In the genomic region with DNA sequence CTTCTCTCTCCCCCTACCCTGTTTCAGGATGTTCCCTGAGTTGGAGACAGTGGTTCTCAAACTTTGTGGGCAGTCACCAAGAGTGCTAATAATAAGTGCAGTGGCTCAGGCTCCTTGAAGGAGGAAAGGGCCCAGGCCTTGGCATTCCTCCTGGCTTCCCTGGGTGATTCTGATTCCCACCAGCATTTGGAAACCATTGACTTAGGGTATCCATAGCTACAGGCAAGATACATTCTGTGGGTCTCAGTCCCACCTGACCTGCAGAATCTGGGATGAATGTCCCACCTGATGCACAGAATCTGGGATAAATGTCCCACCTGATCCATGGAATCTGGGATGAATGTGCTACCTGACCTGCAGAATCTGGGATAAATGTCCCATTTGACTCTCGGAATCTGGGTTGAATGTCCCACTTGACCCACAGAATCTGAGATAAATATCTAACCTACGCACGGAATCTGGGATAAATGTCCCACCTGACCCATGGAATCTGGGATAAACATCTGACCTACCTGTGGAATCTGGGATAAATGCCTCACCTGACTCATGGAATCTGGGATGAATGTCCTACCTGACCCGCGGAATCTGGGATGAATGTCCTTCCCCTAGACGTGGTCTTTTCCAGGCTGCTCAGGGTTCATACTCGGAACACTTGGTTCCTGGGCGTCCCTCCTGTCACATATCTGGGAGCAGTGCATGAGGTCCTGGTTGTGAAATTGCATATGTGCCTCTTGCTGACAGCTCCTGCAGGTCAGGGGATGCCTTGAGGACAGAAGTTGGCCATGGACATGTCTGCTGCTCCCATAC, we compare ENCODE assay signal across 19 cellular contexts.
DNase-seq lines count a peak whose midpoint lies in the region; ATAC-seq and TF ChIP-seq lines count a peak whose summit lies in the region.
"Had no signal": no experiment of that assay in that cellular context is flagged by ENCODE, and none has a peak within 500 bp of the region (broad histone marks: within the 10 kb centered on the region; RNA-seq: fewer than 3 reads in every experiment).

No MANE protein-coding gene starts in this region.

- H3K27ac Mint-ChIP-seq in activated CD8-positive, alpha-beta memory T cell treated with anti-CD3 and anti-CD28 coated beads, Interleukin-2, amount 10 ng/mL, durations not matched to agents 7 days and 5 days, result no peak overlapping the region
- no peak overlapping the region for H3K27ac Mint-ChIP-seq in natural killer cell
- H3K27ac Mint-ChIP-seq in natural killer cell treated with Interleukin-12 subunit alpha and Interleukin-12 subunit beta and Interleukin-15 and Interleukin-18, amount 100 ng/mL, for 72 hours, result no peak overlapping the region
- H3K27ac Mint-ChIP-seq: CD14-positive monocyte; CD8-positive, alpha-beta T cell had no signal

- DNase-seq in activated CD8-positive, alpha-beta memory T cell treated with anti-CD3 and anti-CD28 coated beads for 24 hours, result peak; percentile 53
- DNase-seq in activated CD8-positive, alpha-beta memory T cell treated with anti-CD3 and anti-CD28 coated beads, Interleukin-2, amount 10 ng/mL, durations not matched to agents 7 days and 5 days, result no peak
- DNase-seq in natural killer cell (peak; percentile 9), islet precursor cell (peak; percentile 46), vagina (ENCODE audit: extremely low spot score in 2 of 2) (peak; percentile 84 to 86), SW 1271 (lab: John Stamatoyannopoulos, UW) (no peak)
- DNase-seq in natural killer cell treated with Interleukin-12 subunit alpha and Interleukin-12 subunit beta and Interleukin-15 and Interleukin-18, amount 100 ng/mL, for 72 hours (ENCODE audit: low spot score), result no peak
- DNase-seq: CD8-positive, alpha-beta T cell; COR-L47; DMS153; DND-41; GDM1; GM23248; IMR-90 had no signal

- intact Hi-C loops in natural killer cell (cut with micrococcal nuclease) (no loop called here), vagina (cut with DNase I) (loop anchor here (5.0 kb wide), 1 partner anchor 1120 kb away; no protein-coding TSS in a partner anchor)

- TF ChIP-seq POLR2A in vagina (IDR thresholded peaks at IDR 0.05), result no peak

- H3K27ac ChIP-seq in vagina, result no peak overlapping the region
- H3K27ac ChIP-seq: 22Rv1, GM23248, HL-60 had no signal

- no peak overlapping the region for H3K4me3 ChIP-seq in vagina
- H3K4me3 ChIP-seq: GM23248, HAP-1 had no signal

- H3K27me3 ChIP-seq in vagina, result no peaks in the 10 kb centered on the region

- no peaks in the 10 kb centered on the region for H3K4me1 Mint-ChIP-seq in activated CD8-positive, alpha-beta memory T cell treated with anti-CD3 and anti-CD28 coated beads, Interleukin-2, amount 10 ng/mL, durations not matched to agents 7 days and 5 days
- no peaks in the 10 kb centered on the region for H3K4me1 Mint-ChIP-seq in natural killer cell
- no peaks in the 10 kb centered on the region for H3K4me1 Mint-ChIP-seq in natural killer cell treated with Interleukin-12 subunit alpha and Interleukin-12 subunit beta and Interleukin-15 and Interleukin-18, amount 100 ng/mL, for 72 hours (ENCODE audit: low read depth in 2 of 2)
- H3K4me1 Mint-ChIP-seq: CD14-positive monocyte had no signal

- TF ChIP-seq CTCF in natural killer cell (IDR thresholded peaks at IDR 0.05), result no peak
- TF ChIP-seq CTCF in vagina (IDR thresholded peaks at IDR 0.05), result no peak

- H3K27me3 Mint-ChIP-seq in activated CD8-positive, alpha-beta memory T cell treated with anti-CD3 and anti-CD28 coated beads, Interleukin-2, amount 10 ng/mL, durations not matched to agents 7 days and 5 days, result peaks cover 3% of the 10 kb centered on the region
- no peaks in the 10 kb centered on the region for H3K27me3 Mint-ChIP-seq in natural killer cell (ENCODE audit: low read depth in 2 of 2)
- peaks cover 0 to 3% of the 10 kb centered on the region in 2 donors for H3K27me3 Mint-ChIP-seq in natural killer cell treated with Interleukin-12 subunit alpha and Interleukin-12 subunit beta and Interleukin-15 and Interleukin-18, amount 100 ng/mL, for 72 hours

- H3K36me3 Mint-ChIP-seq in activated CD8-positive, alpha-beta memory T cell treated with anti-CD3 and anti-CD28 coated beads, Interleukin-2, amount 10 ng/mL, durations not matched to agents 7 days and 5 days, result no peaks in the 10 kb centered on the region
- H3K36me3 Mint-ChIP-seq in natural killer cell, result no peaks in the 10 kb centered on the region
- H3K36me3 Mint-ChIP-seq in natural killer cell treated with Interleukin-12 subunit alpha and Interleukin-12 subunit beta and Interleukin-15 and Interleukin-18, amount 100 ng/mL, for 72 hours, result no peaks in the 10 kb centered on the region
- H3K36me3 Mint-ChIP-seq: CD14-positive monocyte; CD8-positive, alpha-beta T cell had no signal

- no peaks in the 10 kb centered on the region for H3K4me1 ChIP-seq in vagina
- H3K4me1 ChIP-seq: HAP-1 had no signal

- no peak for ATAC-seq in activated CD8-positive, alpha-beta memory T cell treated with anti-CD3 and anti-CD28 coated beads, Interleukin-2, amount 10 ng/mL, durations not matched to agents 7 days and 5 days
- ATAC-seq in natural killer cell, result no peak
- ATAC-seq in natural killer cell treated with Interleukin-12 subunit alpha and Interleukin-12 subunit beta and Interleukin-15 and Interleukin-18, amount 100 ng/mL, for 72 hours, result no peak
- ATAC-seq in GM18520 (IDR thresholded peaks at IDR 0.05; ENCODE audit: unreplicated experiment), result no peak
- ATAC-seq: CD8-positive, alpha-beta T cell had no signal

- no peaks in the 10 kb centered on the region for H3K9me3 Mint-ChIP-seq in activated CD8-positive, alpha-beta memory T cell treated with anti-CD3 and anti-CD28 coated beads, Interleukin-2, amount 10 ng/mL, durations not matched to agents 7 days and 5 days (ENCODE audit: low read depth)
- H3K9me3 Mint-ChIP-seq in natural killer cell, result no peaks in the 10 kb centered on the region
- no peaks in the 10 kb centered on the region for H3K9me3 Mint-ChIP-seq in natural killer cell treated with Interleukin-12 subunit alpha and Interleukin-12 subunit beta and Interleukin-15 and Interleukin-18, amount 100 ng/mL, for 72 hours
- H3K9me3 Mint-ChIP-seq: CD14-positive monocyte; CD8-positive, alpha-beta T cell had no signal

- no peaks in the 10 kb centered on the region for H3K9me3 ChIP-seq in vagina
- H3K9me3 ChIP-seq: HAP-1 had no signal

- no peaks in the 10 kb centered on the region for H3K36me3 ChIP-seq in vagina
- H3K36me3 ChIP-seq: HAP-1 had no signal

- H3K4me3 Mint-ChIP-seq in activated CD8-positive, alpha-beta memory T cell treated with anti-CD3 and anti-CD28 coated beads, Interleukin-2, amount 10 ng/mL, durations not matched to agents 7 days and 5 days, result no peak overlapping the region
- H3K4me3 Mint-ChIP-seq in natural killer cell, result no peak overlapping the region
- H3K4me3 Mint-ChIP-seq in natural killer cell treated with Interleukin-12 subunit alpha and Interleukin-12 subunit beta and Interleukin-15 and Interleukin-18, amount 100 ng/mL, for 72 hours, result no peak overlapping the region
- H3K4me3 Mint-ChIP-seq: CD14-positive monocyte; CD8-positive, alpha-beta T cell had no signal

- CTCF ChIA-PET in activated CD8-positive, alpha-beta memory T cell treated with anti-CD3 and anti-CD28 coated beads, Interleukin-2, amount 10 ng/mL, durations not matched to agents 7 days and 5 days (lab: Charles Lee), result no interaction called here

Comparison
In these comparisons a context has a peak if more than half of its experiments do, and no peak if none do; other contexts are left out.
1. DNase-seq: peak in activated CD8-positive, alpha-beta memory T cell treated with anti-CD3 and anti-CD28 coated beads for 24 hours (single experiment), natural killer cell (single experiment), islet precursor cell (single experiment) and vagina (2 of 2); none in activated CD8-positive, alpha-beta memory T cell treated with anti-CD3 and anti-CD28 coated beads, Interleukin-2, amount 10 ng/mL, durations not matched to agents 7 days and 5 days (single experiment), natural killer cell treated with Interleukin-12 subunit alpha and Interleukin-12 subunit beta and Interleukin-15 and Interleukin-18, amount 100 ng/mL, for 72 hours (single experiment) and SW 1271 (0 of 2).